Comparison of ENCODE assay signal across 22 cellular contexts in genomic region chr5:161001604-161002003, GRCh38.
A peak's percentile ranks its signal among the peaks of the same experiment; 100 is the strongest.
DNase-seq lines count a peak whose midpoint lies in the region; ATAC-seq and TF ChIP-seq lines count a peak whose summit lies in the region.
"Had no signal": no experiment of that assay in that cellular context is flagged by ENCODE, and none has a peak within 500 bp of the region (broad histone marks: within the 10 kb centered on the region; RNA-seq: fewer than 3 reads in every experiment).

No MANE protein-coding gene starts in this region.

- intact Hi-C loops in CD14-positive monocyte (cut with micrococcal nuclease): no loop called here

- H3K27ac Mint-ChIP-seq in neural crest cell (ENCODE audit: unreplicated experiment) (peak overlapping the region; percentile 36), CD14-positive monocyte (no peak overlapping the region)
- H3K27ac Mint-ChIP-seq: endodermal cell; immature natural killer cell; neural progenitor cell; stimulated activated naive B cell treated with anti-CD40 and anti-IgM and Interleukin-4, amounts not matched to agents 10 μg/mL and 1 μg/mL and 100 μg/mL, for 72 hours; T-helper 1 cell treated with Interleukin-12 subunit alpha and Interleukin-12 subunit beta and Interleukin-4 antibody, amounts not matched to agents 30 μg/mL and 1 μg/mL, for 36 hours had no signal

- DNase-seq in neural crest cell (ENCODE audit: low read depth, low spot score) (no peak), HUDEP-2 (lab: John Stamatoyannopoulos, UW; ENCODE audit: unreplicated experiment in 76 of 76) (no peak), CD14-positive monocyte (ENCODE audit: low spot score) (no peak)
- no peak for DNase-seq in effector CD4-positive, alpha-beta T cell
- DNase-seq: activated CD4-positive, alpha-beta T cell treated with anti-CD3 and anti-CD28 coated beads for 1 hour; activated T-cell treated with anti-CD3 and anti-CD28 coated beads for 4 hours; C1 segment of cervical spinal cord; central memory CD4-positive, alpha-beta T cell; endodermal cell; foreskin fibroblast; GOT3; immature natural killer cell; NCI-H1930; NCI-H82; stimulated activated naive B cell treated with anti-CD40 and anti-IgM and Interleukin-4, amounts not matched to agents 10 μg/mL and 1 μg/mL and 100 μg/mL, for 72 hours; uterus had no signal

- H3K9me3 Mint-ChIP-seq in neural crest cell: peaks cover 26% of the 10 kb centered on the region
- peaks cover 3 to 13% (median 9%) of the 10 kb centered on the region in 7 donors for H3K9me3 Mint-ChIP-seq in CD14-positive monocyte
- H3K9me3 Mint-ChIP-seq: T-helper 1 cell treated with Interleukin-12 subunit alpha and Interleukin-12 subunit beta and Interleukin-4 antibody, amounts not matched to agents 30 μg/mL and 1 μg/mL, for 36 hours had no signal

- no peak for TF ChIP-seq CTCF in neural crest cell (conservative IDR thresholded peaks at IDR 0.05)
- no peak for TF ChIP-seq CTCF in CD14-positive monocyte (IDR thresholded peaks at IDR 0.05)

- peaks cover 2% of the 10 kb centered on the region for H3K36me3 Mint-ChIP-seq in neural crest cell (ENCODE audit: low read depth)
- H3K36me3 Mint-ChIP-seq in CD14-positive monocyte: no peaks in the 10 kb centered on the region
- H3K36me3 Mint-ChIP-seq: immature natural killer cell, neural progenitor cell had no signal

- peak; percentile 67 for ATAC-seq in GM19043 (IDR thresholded peaks at IDR 0.05; ENCODE audit: low read depth, unreplicated experiment)
- ATAC-seq in GM21737 (IDR thresholded peaks at IDR 0.05; ENCODE audit: unreplicated experiment): peak; percentile 68
- peak; percentile 54 for ATAC-seq in HG03108 (IDR thresholded peaks at IDR 0.05; ENCODE audit: unreplicated experiment)
- ATAC-seq: sciatic nerve; stimulated activated naive B cell treated with anti-CD40 and anti-IgM and Interleukin-4, amounts not matched to agents 10 μg/mL and 1 μg/mL and 100 μg/mL, for 72 hours had no signal

- H3K27me3 Mint-ChIP-seq in neural crest cell (ENCODE audit: low read depth): no peaks in the 10 kb centered on the region
- peaks cover 0 to 2% (median 0%) of the 10 kb centered on the region in 3 donors for H3K27me3 Mint-ChIP-seq in CD14-positive monocyte (ENCODE audit: low read depth in 3 of 3)
- H3K27me3 Mint-ChIP-seq: stimulated activated naive B cell treated with anti-CD40 and anti-IgM and Interleukin-4, amounts not matched to agents 10 μg/mL and 1 μg/mL and 100 μg/mL, for 72 hours had no signal

- H3K4me1 Mint-ChIP-seq in neural crest cell (peaks cover 6% of the 10 kb centered on the region), CD14-positive monocyte (no peaks in the 10 kb centered on the region)
- H3K4me1 Mint-ChIP-seq: endodermal cell; immature natural killer cell; neural progenitor cell; stimulated activated naive B cell treated with anti-CD40 and anti-IgM and Interleukin-4, amounts not matched to agents 10 μg/mL and 1 μg/mL and 100 μg/mL, for 72 hours had no signal

- H3K4me3 Mint-ChIP-seq in neural crest cell: no peak overlapping the region
- H3K4me3 Mint-ChIP-seq in CD14-positive monocyte: no peak overlapping the region
- H3K4me3 Mint-ChIP-seq: endodermal cell; immature natural killer cell; neural progenitor cell; stimulated activated naive B cell treated with anti-CD40 and anti-IgM and Interleukin-4, amounts not matched to agents 10 μg/mL and 1 μg/mL and 100 μg/mL, for 72 hours; T-helper 1 cell treated with Interleukin-12 subunit alpha and Interleukin-12 subunit beta and Interleukin-4 antibody, amounts not matched to agents 30 μg/mL and 1 μg/mL, for 36 hours had no signal
